In the genomic region with DNA sequence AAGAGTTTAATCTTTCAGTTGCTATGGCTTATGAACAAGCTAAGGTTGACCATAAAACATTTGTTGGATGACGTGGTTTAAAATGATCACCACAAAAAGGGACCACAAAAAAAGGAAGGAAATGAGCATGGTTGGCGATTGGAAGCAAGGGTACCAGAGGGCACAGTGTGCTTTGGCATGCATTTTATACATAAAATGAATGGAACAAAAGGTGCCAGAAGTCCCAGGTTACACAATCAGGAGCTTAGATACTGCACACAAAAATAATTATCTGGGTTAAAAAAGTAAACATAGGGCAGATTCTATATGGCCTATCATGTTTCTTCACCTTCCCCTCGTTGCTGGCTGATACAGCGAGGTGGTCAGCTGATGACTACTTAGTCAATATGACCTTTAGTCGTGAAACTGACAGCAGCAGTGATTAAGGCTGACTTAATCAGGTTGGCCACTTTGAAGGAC, we compare ENCODE assay signal across 1 cellular context.
A peak's percentile ranks its signal among the peaks of the same experiment; 100 is the strongest.
TF ChIP-seq lines count a peak whose summit lies in the region.

No MANE protein-coding gene starts in this region.

TF ChIP-seq in HepG2, 621 proteins besides CTCF, POLR2A, EP300 and RAD21 (continued from another document and continues in another):
- TF ChIP-seq, protein P1, sequence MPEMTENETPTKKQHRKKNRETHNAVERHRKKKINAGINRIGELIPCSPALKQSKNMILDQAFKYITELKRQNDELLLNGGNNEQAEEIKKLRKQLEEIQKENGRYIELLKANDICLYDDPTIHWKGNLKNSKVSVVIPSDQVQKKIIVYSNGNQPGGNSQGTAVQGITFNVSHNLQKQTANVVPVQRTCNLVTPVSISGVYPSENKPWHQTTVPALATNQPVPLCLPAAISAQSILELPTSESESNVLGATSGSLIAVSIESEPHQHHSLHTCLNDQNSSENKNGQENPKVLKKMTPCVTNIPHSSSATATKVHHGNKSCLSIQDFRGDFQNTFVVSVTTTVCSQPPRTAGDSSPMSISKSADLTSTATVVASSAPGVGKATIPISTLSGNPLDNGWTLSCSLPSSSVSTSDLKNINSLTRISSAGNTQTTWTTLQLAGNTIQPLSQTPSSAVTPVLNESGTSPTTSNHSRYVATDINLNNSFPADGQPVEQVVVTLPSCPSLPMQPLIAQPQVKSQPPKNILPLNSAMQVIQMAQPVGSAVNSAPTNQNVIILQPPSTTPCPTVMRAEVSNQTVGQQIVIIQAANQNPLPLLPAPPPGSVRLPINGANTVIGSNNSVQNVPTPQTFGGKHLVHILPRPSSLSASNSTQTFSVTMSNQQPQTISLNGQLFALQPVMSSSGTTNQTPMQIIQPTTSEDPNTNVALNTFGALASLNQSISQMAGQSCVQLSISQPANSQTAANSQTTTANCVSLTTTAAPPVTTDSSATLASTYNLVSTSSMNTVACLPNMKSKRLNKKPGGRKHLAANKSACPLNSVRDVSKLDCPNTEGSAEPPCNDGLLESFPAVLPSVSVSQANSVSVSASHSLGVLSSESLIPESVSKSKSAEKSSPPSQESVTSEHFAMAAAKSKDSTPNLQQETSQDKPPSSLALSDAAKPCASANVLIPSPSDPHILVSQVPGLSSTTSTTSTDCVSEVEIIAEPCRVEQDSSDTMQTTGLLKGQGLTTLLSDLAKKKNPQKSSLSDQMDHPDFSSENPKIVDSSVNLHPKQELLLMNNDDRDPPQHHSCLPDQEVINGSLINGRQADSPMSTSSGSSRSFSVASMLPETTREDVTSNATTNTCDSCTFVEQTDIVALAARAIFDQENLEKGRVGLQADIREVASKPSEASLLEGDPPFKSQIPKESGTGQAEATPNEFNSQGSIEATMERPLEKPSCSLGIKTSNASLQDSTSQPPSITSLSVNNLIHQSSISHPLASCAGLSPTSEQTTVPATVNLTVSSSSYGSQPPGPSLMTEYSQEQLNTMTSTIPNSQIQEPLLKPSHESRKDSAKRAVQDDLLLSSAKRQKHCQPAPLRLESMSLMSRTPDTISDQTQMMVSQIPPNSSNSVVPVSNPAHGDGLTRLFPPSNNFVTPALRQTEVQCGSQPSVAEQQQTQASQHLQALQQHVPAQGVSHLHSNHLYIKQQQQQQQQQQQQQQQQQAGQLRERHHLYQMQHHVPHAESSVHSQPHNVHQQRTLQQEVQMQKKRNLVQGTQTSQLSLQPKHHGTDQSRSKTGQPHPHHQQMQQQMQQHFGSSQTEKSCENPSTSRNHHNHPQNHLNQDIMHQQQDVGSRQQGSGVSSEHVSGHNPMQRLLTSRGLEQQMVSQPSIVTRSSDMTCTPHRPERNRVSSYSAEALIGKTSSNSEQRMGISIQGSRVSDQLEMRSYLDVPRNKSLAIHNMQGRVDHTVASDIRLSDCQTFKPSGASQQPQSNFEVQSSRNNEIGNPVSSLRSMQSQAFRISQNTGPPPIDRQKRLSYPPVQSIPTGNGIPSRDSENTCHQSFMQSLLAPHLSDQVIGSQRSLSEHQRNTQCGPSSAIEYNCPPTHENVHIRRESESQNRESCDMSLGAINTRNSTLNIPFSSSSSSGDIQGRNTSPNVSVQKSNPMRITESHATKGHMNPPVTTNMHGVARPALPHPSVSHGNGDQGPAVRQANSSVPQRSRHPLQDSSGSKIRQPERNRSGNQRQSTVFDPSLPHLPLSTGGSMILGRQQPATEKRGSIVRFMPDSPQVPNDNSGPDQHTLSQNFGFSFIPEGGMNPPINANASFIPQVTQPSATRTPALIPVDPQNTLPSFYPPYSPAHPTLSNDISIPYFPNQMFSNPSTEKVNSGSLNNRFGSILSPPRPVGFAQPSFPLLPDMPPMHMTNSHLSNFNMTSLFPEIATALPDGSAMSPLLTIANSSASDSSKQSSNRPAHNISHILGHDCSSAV (CRISPR knock-in tag; IDR thresholded peaks at IDR 0.05; ENCODE audit: borderline replicate concordance) = no peak
- no peak for TF ChIP-seq ZFP36L1 (CRISPR knock-in tag; IDR thresholded peaks at IDR 0.05)
- TF ChIP-seq RARA (CRISPR knock-in tag; IDR thresholded peaks at IDR 0.05) = no peak
- no peak for TF ChIP-seq MIER3 (CRISPR knock-in tag; IDR thresholded peaks at IDR 0.05; ENCODE audit: borderline replicate concordance)
- TF ChIP-seq NR1H2 (CRISPR knock-in tag; IDR thresholded peaks at IDR 0.05; ENCODE audit: borderline replicate concordance, low read depth) = no peak
- no peak for TF ChIP-seq CBX1 (IDR thresholded peaks at IDR 0.05; ENCODE audit: low read depth)
- TF ChIP-seq PBX2 (CRISPR knock-in tag; IDR thresholded peaks at IDR 0.05) = 0 out of 2 replicates have a peak, but pooled peaks have one; percentile 23
- no peak for TF ChIP-seq ZNF414 (CRISPR knock-in tag; IDR thresholded peaks at IDR 0.05)
- no peak for TF ChIP-seq MNT (IDR thresholded peaks at IDR 0.05)
- no peak for TF ChIP-seq TOPORS (CRISPR knock-in tag; IDR thresholded peaks at IDR 0.05)
- TF ChIP-seq NFATC3 (CRISPR knock-in tag; IDR thresholded peaks at IDR 0.05) = no peak
- TF ChIP-seq CBX2 (IDR thresholded peaks at IDR 0.05; ENCODE audit: low read depth, low read length) = no peak
- no peak for TF ChIP-seq CBX2 (CRISPR knock-in tag; IDR thresholded peaks at IDR 0.05; ENCODE audit: low read depth)
- no peak for TF ChIP-seq STAT5B (CRISPR knock-in tag; IDR thresholded peaks at IDR 0.05)
- peak; percentile 67 for TF ChIP-seq PPARG (CRISPR knock-in tag; conservative IDR thresholded peaks at IDR 0.05)
- no peak for TF ChIP-seq HNRNPK (IDR thresholded peaks at IDR 0.05; ENCODE audit: low read depth, low read length, poor library complexity, severe bottlenecking)
- TF ChIP-seq ZNF350 (CRISPR knock-in tag; IDR thresholded peaks at IDR 0.05; ENCODE audit: borderline replicate concordance, low read depth) = no peak
- TF ChIP-seq CREM (IDR thresholded peaks at IDR 0.05) = peak; percentile 38
- no peak for TF ChIP-seq CREM (CRISPR knock-in tag; IDR thresholded peaks at IDR 0.05)
- no peak for TF ChIP-seq ZNF382 (CRISPR knock-in tag; IDR thresholded peaks at IDR 0.05; ENCODE audit: borderline replicate concordance)
- TF ChIP-seq ZNF44 (CRISPR knock-in tag; IDR thresholded peaks at IDR 0.05) = no peak
- TF ChIP-seq KLF9 (CRISPR knock-in tag; IDR thresholded peaks at IDR 0.05; ENCODE audit: low read depth) = no peak
- TF ChIP-seq, protein P2, sequence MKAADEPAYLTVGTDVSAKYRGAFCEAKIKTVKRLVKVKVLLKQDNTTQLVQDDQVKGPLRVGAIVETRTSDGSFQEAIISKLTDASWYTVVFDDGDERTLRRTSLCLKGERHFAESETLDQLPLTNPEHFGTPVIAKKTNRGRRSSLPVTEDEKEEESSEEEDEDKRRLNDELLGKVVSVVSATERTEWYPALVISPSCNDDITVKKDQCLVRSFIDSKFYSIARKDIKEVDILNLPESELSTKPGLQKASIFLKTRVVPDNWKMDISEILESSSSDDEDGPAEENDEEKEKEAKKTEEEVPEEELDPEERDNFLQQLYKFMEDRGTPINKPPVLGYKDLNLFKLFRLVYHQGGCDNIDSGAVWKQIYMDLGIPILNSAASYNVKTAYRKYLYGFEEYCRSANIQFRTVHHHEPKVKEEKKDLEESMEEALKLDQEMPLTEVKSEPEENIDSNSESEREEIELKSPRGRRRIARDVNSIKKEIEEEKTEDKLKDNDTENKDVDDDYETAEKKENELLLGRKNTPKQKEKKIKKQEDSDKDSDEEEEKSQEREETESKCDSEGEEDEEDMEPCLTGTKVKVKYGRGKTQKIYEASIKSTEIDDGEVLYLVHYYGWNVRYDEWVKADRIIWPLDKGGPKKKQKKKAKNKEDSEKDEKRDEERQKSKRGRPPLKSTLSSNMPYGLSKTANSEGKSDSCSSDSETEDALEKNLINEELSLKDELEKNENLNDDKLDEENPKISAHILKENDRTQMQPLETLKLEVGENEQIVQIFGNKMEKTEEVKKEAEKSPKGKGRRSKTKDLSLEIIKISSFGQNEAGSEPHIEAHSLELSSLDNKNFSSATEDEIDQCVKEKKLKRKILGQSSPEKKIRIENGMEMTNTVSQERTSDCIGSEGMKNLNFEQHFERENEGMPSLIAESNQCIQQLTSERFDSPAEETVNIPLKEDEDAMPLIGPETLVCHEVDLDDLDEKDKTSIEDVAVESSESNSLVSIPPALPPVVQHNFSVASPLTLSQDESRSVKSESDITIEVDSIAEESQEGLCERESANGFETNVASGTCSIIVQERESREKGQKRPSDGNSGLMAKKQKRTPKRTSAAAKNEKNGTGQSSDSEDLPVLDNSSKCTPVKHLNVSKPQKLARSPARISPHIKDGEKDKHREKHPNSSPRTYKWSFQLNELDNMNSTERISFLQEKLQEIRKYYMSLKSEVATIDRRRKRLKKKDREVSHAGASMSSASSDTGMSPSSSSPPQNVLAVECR (CRISPR knock-in tag; IDR thresholded peaks at IDR 0.05; ENCODE audit: borderline replicate concordance) = peak; percentile 63; the same call in 1 of the 2 replicates
- no peak for TF ChIP-seq ZNF567 (CRISPR knock-in tag; IDR thresholded peaks at IDR 0.05; ENCODE audit: borderline replicate concordance)
- TF ChIP-seq RBAK (CRISPR knock-in tag; IDR thresholded peaks at IDR 0.05) = peak; percentile 90
- TF ChIP-seq CCDC6 (CRISPR knock-in tag; IDR thresholded peaks at IDR 0.05) = no peak
- peak; percentile 54; the same call in 1 of the 2 replicates for TF ChIP-seq FOXP4 (CRISPR knock-in tag; IDR thresholded peaks at IDR 0.05)
- peak; percentile 68 for TF ChIP-seq CEBPB (IDR thresholded peaks at IDR 0.05; ENCODE audit: borderline replicate concordance, low read depth, low read length)
- no peak for TF ChIP-seq ZNF550 (CRISPR knock-in tag; IDR thresholded peaks at IDR 0.05; ENCODE audit: borderline replicate concordance)
- no peak for TF ChIP-seq ZNF10 (CRISPR knock-in tag; IDR thresholded peaks at IDR 0.05; ENCODE audit: borderline replicate concordance, low read depth)
- peak; percentile 33; the same call in 1 of the 2 replicates for TF ChIP-seq MED1 (CRISPR knock-in tag; IDR thresholded peaks at IDR 0.05)
- no peak for TF ChIP-seq SP2 (CRISPR knock-in tag; IDR thresholded peaks at IDR 0.05)
- TF ChIP-seq, protein P3, sequence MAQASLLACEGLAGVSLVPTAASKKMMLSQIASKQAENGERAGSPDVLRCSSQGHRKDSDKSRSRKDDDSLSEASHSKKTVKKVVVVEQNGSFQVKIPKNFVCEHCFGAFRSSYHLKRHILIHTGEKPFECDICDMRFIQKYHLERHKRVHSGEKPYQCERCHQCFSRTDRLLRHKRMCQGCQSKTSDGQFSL (CRISPR knock-in tag; IDR thresholded peaks at IDR 0.05) = no peak
- TF ChIP-seq SIX1 (CRISPR knock-in tag; IDR thresholded peaks at IDR 0.05; ENCODE audit: borderline replicate concordance) = peak; percentile 98
- no peak for TF ChIP-seq ZNF232 (CRISPR knock-in tag; IDR thresholded peaks at IDR 0.05; ENCODE audit: borderline replicate concordance)
- 0 out of 4 replicates have a peak, but pooled peaks of 1 of the 2 experiments have one; percentile 41 for TF ChIP-seq ATF4 (CRISPR knock-in tag; IDR thresholded peaks at IDR 0.05)
- TF ChIP-seq PHF21A (CRISPR knock-in tag; IDR thresholded peaks at IDR 0.05) = peak; percentile 29; the same call in 1 of the 2 replicates
- TF ChIP-seq ZNF317 (CRISPR knock-in tag; IDR thresholded peaks at IDR 0.05) = no peak
- no peak for TF ChIP-seq IKZF4 (CRISPR knock-in tag; IDR thresholded peaks at IDR 0.05; ENCODE audit: borderline replicate concordance, low read depth, not compliant biosample characterization)
- peak; percentile 49; the same call in 1 of the 2 replicates for TF ChIP-seq HOXA3 (CRISPR knock-in tag; IDR thresholded peaks at IDR 0.05)
- TF ChIP-seq CHCHD3 (CRISPR knock-in tag; IDR thresholded peaks at IDR 0.05) = no peak
- TF ChIP-seq ZMYM4 (CRISPR knock-in tag; IDR thresholded peaks at IDR 0.05) = peak; percentile 87
- peak; percentile 25; the same call in 1 of the 2 replicates for TF ChIP-seq MAX (IDR thresholded peaks at IDR 0.05)
